ENCODE assay signal across 2 cellular contexts in genomic region chr7:156854654-156855053, GRCh38.
TF ChIP-seq lines count a peak whose summit lies in the region.

No MANE protein-coding gene starts in this region.

TF ChIP-seq in HepG2, 621 proteins besides CTCF, POLR2A, EP300 and RAD21:
- TF ChIP-seq ELF4 (CRISPR knock-in tag; IDR thresholded peaks at IDR 0.05; ENCODE audit: borderline replicate concordance) (no peak), ZNF773 (CRISPR knock-in tag; IDR thresholded peaks at IDR 0.05; ENCODE audit: borderline replicate concordance) (peak; percentile 94; the same call in 1 of the 2 replicates)

TF ChIP-seq in HEK293, 187 proteins besides CTCF, POLR2A, EP300 and RAD21:
- TF ChIP-seq BCL11A (tag by site-specific recombination; IDR thresholded peaks at IDR 0.05; ENCODE audit: low read depth) (no peak), ZNF518A (tag by site-specific recombination; conservative IDR thresholded peaks at IDR 0.05; ENCODE audit: low read depth) (no peak), ZNF175 (tag by site-specific recombination; IDR thresholded peaks at IDR 0.05) (no peak), MEIS1 (CRISPR knock-in tag; IDR thresholded peaks at IDR 0.05; ENCODE audit: borderline replicate concordance) (no peak), SETDB1 (IDR thresholded peaks at IDR 0.05; ENCODE audit: insufficient read length, low read length) (peak; percentile 65), ZNF37A (tag by site-specific recombination; IDR thresholded peaks at IDR 0.05) (no peak)
